In the genomic region with DNA sequence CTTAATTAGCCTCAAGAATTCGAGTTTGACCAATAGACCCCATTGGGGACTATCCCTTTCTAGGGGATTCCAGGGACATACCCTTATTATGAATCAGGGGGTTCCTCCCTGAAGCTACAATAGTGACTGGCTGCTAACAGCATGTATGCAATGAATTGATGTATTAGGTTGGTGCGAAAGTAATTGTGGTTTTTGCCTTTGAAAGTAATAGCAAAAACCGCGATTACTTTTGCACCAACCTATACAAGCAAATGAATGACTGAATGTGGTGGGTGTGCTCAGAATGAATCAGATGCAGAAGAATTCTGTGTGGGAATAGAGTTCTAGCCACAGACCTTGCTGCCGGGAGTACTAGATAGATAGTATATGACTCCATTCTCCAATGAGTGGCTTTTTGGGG, we compare ENCODE assay signal across 21 cellular contexts.
DNase-seq lines count a peak whose midpoint lies in the region; ATAC-seq, FAIRE-seq and TF ChIP-seq lines count a peak whose summit lies in the region.
"Had no signal": no experiment of that assay in that cellular context is flagged by ENCODE, and none has a peak within 500 bp of the region (broad histone marks: within the 10 kb centered on the region; RNA-seq: fewer than 3 reads in every experiment).

No MANE protein-coding gene starts in this region.

- H3K4me3 Mint-ChIP-seq in MCF 10A (ENCODE audit: unreplicated experiment) (no peak overlapping the region), endodermal cell (no peak overlapping the region)
- H3K4me3 Mint-ChIP-seq: activated B cell treated with CpG ODN at 0.5 μM for 24 hours, GM23338, natural killer cell had no signal

- FAIRE-seq in urothelium cell line (lab: Jason Lieb, UNC): no peak
- FAIRE-seq: GM18507 had no signal

- no peak for TF ChIP-seq CTCF in mammary epithelial cell (conservative IDR thresholded peaks at IDR 0.05 in 1 of 2, IDR thresholded peaks at IDR 0.05 in 1 of 2; ENCODE audit: extremely low read depth in 1 of 2, insufficient read depth in 1 of 2, low read depth in 1 of 2, low read length in 2 of 2)
- no peak for TF ChIP-seq CTCF in MCF 10A (IDR thresholded peaks at IDR 0.05; ENCODE audit: unreplicated experiment)
- TF ChIP-seq CTCF in endodermal cell (conservative IDR thresholded peaks at IDR 0.05): no peak

- H3K4me1 ChIP-seq in mammary epithelial cell (ENCODE audit: insufficient read depth, low read length) (peaks cover 4% of the 10 kb centered on the region), adipocyte (ENCODE audit: control insufficient read depth, insufficient read depth, low read length) (peaks cover 7% of the 10 kb centered on the region), endodermal cell (ENCODE audit: control insufficient read depth, insufficient read depth, low read length) (no peaks in the 10 kb centered on the region)
- H3K4me1 ChIP-seq: colonic mucosa, foreskin keratinocyte, sigmoid colon, upper lobe of left lung had no signal

- POLR2A ChIA-PET in MCF 10A (lab: Yijun Ruan, JAX): no interaction called here

- intact Hi-C loops in mammary epithelial cell (cut with micrococcal nuclease): no loop called here
- intact Hi-C loops in MCF 10A (cut with micrococcal nuclease): no loop called here

- no peaks in the 10 kb centered on the region for H4K20me1 ChIP-seq in mammary epithelial cell (ENCODE audit: insufficient read depth, low read length)

- no peak overlapping the region for H3K27ac ChIP-seq in mammary epithelial cell (ENCODE audit: insufficient read depth, low read depth, low read length)
- no peak overlapping the region for H3K27ac ChIP-seq in endodermal cell (ENCODE audit: low read depth, low read length)
- H3K27ac ChIP-seq: colonic mucosa, foreskin keratinocyte, sigmoid colon, upper lobe of left lung had no signal

- H3K4me3 ChIP-seq in mammary epithelial cell (replicated peaks in 1 of 3; ENCODE audit: insufficient read depth in 1 of 3, low read depth in 2 of 3, low read length in 3 of 3) (no peak overlapping the region), adipocyte (ENCODE audit: low read length) (no peak overlapping the region), endodermal cell (ENCODE audit: low read length) (no peak overlapping the region)
- H3K4me3 ChIP-seq: colonic mucosa, GM23338, sigmoid colon, upper lobe of left lung had no signal

- H3K9ac ChIP-seq in mammary epithelial cell (ENCODE audit: insufficient read depth, low read length) (no peak overlapping the region), adipocyte (ENCODE audit: low read length) (no peak overlapping the region), endodermal cell (ENCODE audit: extremely low read depth, low read length, poor library complexity, severe bottlenecking) (no peak overlapping the region)

- ATAC-seq in HG02852 (IDR thresholded peaks at IDR 0.05; ENCODE audit: unreplicated experiment): peak; percentile 89
- ATAC-seq: foreskin keratinocyte, GM23338, natural killer cell, Right ventricle myocardium inferior had no signal

- no peak overlapping the region for H2AFZ ChIP-seq in mammary epithelial cell (ENCODE audit: low read depth, low read length)
- H2AFZ ChIP-seq: GM23338 had no signal

- no peak overlapping the region for H3K4me2 ChIP-seq in mammary epithelial cell (ENCODE audit: insufficient read depth, low read depth, low read length)
- H3K4me2 ChIP-seq: GM23338 had no signal

- no peaks in the 10 kb centered on the region for H3K9me3 Mint-ChIP-seq in MCF 10A (ENCODE audit: unreplicated experiment)
- H3K9me3 Mint-ChIP-seq in endodermal cell: peaks cover 2% of the 10 kb centered on the region
- H3K9me3 Mint-ChIP-seq: natural killer cell had no signal

- in situ Hi-C loops in mammary epithelial cell (cut with MboI; ENCODE audit: low sequenced_read_pairs in 2 of 2): no loop called here

- DNase-seq in mammary epithelial cell: peak; percentile 86
- DNase-seq in MCF 10A (ENCODE audit: unreplicated experiment): no peak
- peak; percentile 3 for DNase-seq in adipocyte (ENCODE audit: low read depth)
- peak; percentile 22 for DNase-seq in urothelium cell line (ENCODE audit: low spot score)
- no peak for DNase-seq in endodermal cell
- no peak for DNase-seq in iPS-NIHi7 (ENCODE audit: extremely low spot score)
- no peak for DNase-seq in SHP77 (lab: John Stamatoyannopoulos, UW)
- DNase-seq: activated B cell treated with CpG ODN at 0.5 μM for 24 hours, activated gamma-delta T cell treated with Interleukin-2 at 50 U/mL for 16 hours, colonic mucosa, DMS53, MV-4-11, natural killer cell, NCI-H446 treated with DMSO at 0.1 percent for 48 hours, sigmoid colon, upper lobe of left lung had no signal

- WGBS in mammary epithelial cell (ENCODE audit: low coverage, missing lambda C conversion rate): 54% methylated on average over 5 of the region's 5 CpGs
- 93% methylated on average over 5 of the region's 5 CpGs; no CpG with 5 or more reads in 1 of the 2 experiments for WGBS in endodermal cell (ENCODE audit: insufficient coverage in 1 of 2, insufficient read length in 1 of 2), 2 experiments

- no peaks in the 10 kb centered on the region for H3K36me3 Mint-ChIP-seq in MCF 10A (ENCODE audit: insufficient read depth, unreplicated experiment)
- H3K36me3 Mint-ChIP-seq in endodermal cell (ENCODE audit: low read depth): no peaks in the 10 kb centered on the region
- H3K36me3 Mint-ChIP-seq: natural killer cell had no signal

- no peaks in the 10 kb centered on the region for H3K79me2 ChIP-seq in mammary epithelial cell (ENCODE audit: insufficient read depth, low read length)

- CTCF ChIA-PET in mammary epithelial cell (lab: Charles Lee; ENCODE audit: low non-redundant PET): no interaction called here
- CTCF ChIA-PET in MCF 10A (lab: Yijun Ruan, JAX): interaction anchor here (1.4 to 2.3 kb wide), 2 partner anchors 15 to 349 kb away, joined by 6 to 8 read pairs; no protein-coding TSS in a partner anchor

- H3K27me3 Mint-ChIP-seq in MCF 10A (ENCODE audit: insufficient read depth, unreplicated experiment): peaks cover 15% of the 10 kb centered on the region
- no peaks in the 10 kb centered on the region for H3K27me3 Mint-ChIP-seq in endodermal cell (ENCODE audit: insufficient read depth)

- H3K27me3 ChIP-seq in mammary epithelial cell (ENCODE audit: insufficient read depth, low read length) (no peaks in the 10 kb centered on the region), adipocyte (replicated peaks; ENCODE audit: control insufficient read depth, insufficient read depth, low read length) (peaks cover 11% of the 10 kb centered on the region), endodermal cell (ENCODE audit: control insufficient read depth, insufficient read depth, low read length, poor library complexity, severe bottlenecking) (no peaks in the 10 kb centered on the region)
- H3K27me3 ChIP-seq: colonic mucosa, sigmoid colon, upper lobe of left lung had no signal

- BruUV-seq in mammary epithelial cell (replicated peaks; lab: Mats Ljungman, UMichigan) (no TSS peak), MCF 10A (replicated peaks; lab: Mats Ljungman, UMichigan) (no TSS peak)

- H3K9me3 ChIP-seq in mammary epithelial cell (replicated peaks; ENCODE audit: insufficient read depth, low read length): no peaks in the 10 kb centered on the region
- H3K9me3 ChIP-seq in adipocyte (ENCODE audit: control insufficient read depth, low read length): peaks cover 2% of the 10 kb centered on the region
- peaks cover 2% of the 10 kb centered on the region for H3K9me3 ChIP-seq in endodermal cell (ENCODE audit: control insufficient read depth, low read length)
- H3K9me3 ChIP-seq: colonic mucosa, sigmoid colon, upper lobe of left lung had no signal

- H3K27ac Mint-ChIP-seq in MCF 10A (ENCODE audit: low read depth, unreplicated experiment) (no peak overlapping the region), endodermal cell (no peak overlapping the region)
- H3K27ac Mint-ChIP-seq: activated B cell treated with CpG ODN at 0.5 μM for 24 hours, GM23338, natural killer cell had no signal

- no peaks in the 10 kb centered on the region for H3K4me1 Mint-ChIP-seq in MCF 10A (ENCODE audit: insufficient read depth, unreplicated experiment)
- no peaks in the 10 kb centered on the region for H3K4me1 Mint-ChIP-seq in endodermal cell
- H3K4me1 Mint-ChIP-seq: activated B cell treated with CpG ODN at 0.5 μM for 24 hours, GM23338, natural killer cell had no signal

- dilution Hi-C loops in mammary epithelial cell (cut with HindIII; ENCODE audit: low sequenced_read_pairs): no loop called here

- no peaks in the 10 kb centered on the region for H3K36me3 ChIP-seq in mammary epithelial cell (ENCODE audit: insufficient read depth, low read length)
- no peaks in the 10 kb centered on the region for H3K36me3 ChIP-seq in adipocyte (ENCODE audit: control insufficient read depth, insufficient read depth, low read length, severe bottlenecking)
- no peaks in the 10 kb centered on the region for H3K36me3 ChIP-seq in endodermal cell (ENCODE audit: control insufficient read depth, insufficient read depth, low read length)
- H3K36me3 ChIP-seq: colonic mucosa, sigmoid colon, upper lobe of left lung had no signal

Comparison
In these comparisons a context has a peak if more than half of its experiments do, and no peak if none do; other contexts are left out.
1. DNase-seq: peak in mammary epithelial cell (single experiment), adipocyte (single experiment) and urothelium cell line (single experiment); none in MCF 10A (single experiment), endodermal cell (single experiment), iPS-NIHi7 (single experiment) and SHP77 (0 of 2).